In genomic region chr13:95160112-95160906, GRCh38 we compare ENCODE assay signal across 1 cellular context.
TF ChIP-seq lines count a peak whose summit lies in the region.

No MANE protein-coding gene starts in this region.

TF ChIP-seq in HepG2, 621 proteins besides CTCF, POLR2A, EP300 and RAD21 (continued from another document and continues in another):
- TF ChIP-seq, protein P1, sequence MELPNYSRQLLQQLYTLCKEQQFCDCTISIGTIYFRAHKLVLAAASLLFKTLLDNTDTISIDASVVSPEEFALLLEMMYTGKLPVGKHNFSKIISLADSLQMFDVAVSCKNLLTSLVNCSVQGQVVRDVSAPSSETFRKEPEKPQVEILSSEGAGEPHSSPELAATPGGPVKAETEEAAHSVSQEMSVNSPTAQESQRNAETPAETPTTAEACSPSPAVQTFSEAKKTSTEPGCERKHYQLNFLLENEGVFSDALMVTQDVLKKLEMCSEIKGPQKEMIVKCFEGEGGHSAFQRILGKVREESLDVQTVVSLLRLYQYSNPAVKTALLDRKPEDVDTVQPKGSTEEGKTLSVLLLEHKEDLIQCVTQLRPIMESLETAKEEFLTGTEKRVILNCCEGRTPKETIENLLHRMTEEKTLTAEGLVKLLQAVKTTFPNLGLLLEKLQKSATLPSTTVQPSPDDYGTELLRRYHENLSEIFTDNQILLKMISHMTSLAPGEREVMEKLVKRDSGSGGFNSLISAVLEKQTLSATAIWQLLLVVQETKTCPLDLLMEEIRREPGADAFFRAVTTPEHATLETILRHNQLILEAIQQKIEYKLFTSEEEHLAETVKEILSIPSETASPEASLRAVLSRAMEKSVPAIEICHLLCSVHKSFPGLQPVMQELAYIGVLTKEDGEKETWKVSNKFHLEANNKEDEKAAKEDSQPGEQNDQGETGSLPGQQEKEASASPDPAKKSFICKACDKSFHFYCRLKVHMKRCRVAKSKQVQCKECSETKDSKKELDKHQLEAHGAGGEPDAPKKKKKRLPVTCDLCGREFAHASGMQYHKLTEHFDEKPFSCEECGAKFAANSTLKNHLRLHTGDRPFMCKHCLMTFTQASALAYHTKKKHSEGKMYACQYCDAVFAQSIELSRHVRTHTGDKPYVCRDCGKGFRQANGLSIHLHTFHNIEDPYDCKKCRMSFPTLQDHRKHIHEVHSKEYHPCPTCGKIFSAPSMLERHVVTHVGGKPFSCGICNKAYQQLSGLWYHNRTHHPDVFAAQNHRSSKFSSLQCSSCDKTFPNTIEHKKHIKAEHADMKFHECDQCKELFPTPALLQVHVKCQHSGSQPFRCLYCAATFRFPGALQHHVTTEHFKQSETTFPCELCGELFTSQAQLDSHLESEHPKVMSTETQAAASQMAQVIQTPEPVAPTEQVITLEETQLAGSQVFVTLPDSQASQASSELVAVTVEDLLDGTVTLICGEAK (IDR thresholded peaks at IDR 0.05): no peak
- TF ChIP-seq, protein P1 (CRISPR knock-in tag; IDR thresholded peaks at IDR 0.05): no peak; the same call in 1 of the 2 replicates
- TF ChIP-seq, protein P2, sequence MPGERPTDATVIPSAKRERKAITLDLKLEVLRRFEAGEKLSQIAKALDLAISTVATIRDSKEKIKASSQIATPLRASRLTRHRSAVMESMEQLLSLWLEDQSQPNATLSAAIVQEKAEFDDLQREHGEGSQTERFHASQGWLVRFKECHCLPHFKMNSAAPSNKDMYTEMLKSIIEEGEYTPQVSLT (CRISPR knock-in tag; IDR thresholded peaks at IDR 0.05; ENCODE audit: borderline replicate concordance, low read depth): no peak
- TF ChIP-seq ZNF609 (CRISPR knock-in tag; IDR thresholded peaks at IDR 0.05; ENCODE audit: borderline replicate concordance) (peak; percentile 49; the same call in 1 of the 2 replicates), ZNF564 (CRISPR knock-in tag; IDR thresholded peaks at IDR 0.05) (no peak), ZNF180 (CRISPR knock-in tag; IDR thresholded peaks at IDR 0.05; ENCODE audit: borderline replicate concordance, low read depth) (no peak), KLF12 (CRISPR knock-in tag; IDR thresholded peaks at IDR 0.05; ENCODE audit: borderline replicate concordance) (no peak), KDM1A (CRISPR knock-in tag; IDR thresholded peaks at IDR 0.05) (no peak), ZNF839 (CRISPR knock-in tag; IDR thresholded peaks at IDR 0.05; ENCODE audit: borderline replicate concordance) (no peak), PHF21A (CRISPR knock-in tag; IDR thresholded peaks at IDR 0.05) (no peak), SOX13 (IDR thresholded peaks at IDR 0.05) (no peak), SOX13 (CRISPR knock-in tag; conservative IDR thresholded peaks at IDR 0.05 in 1 of 2, IDR thresholded peaks at IDR 0.05 in 1 of 2) (peak in 1 of 2 experiments; percentile 78; a peak in 2 of 4 replicates), CREB1 (IDR thresholded peaks at IDR 0.05) (peak; percentile 53; the same call in 1 of the 2 replicates), CREB1 (CRISPR knock-in tag; IDR thresholded peaks at IDR 0.05) (peak; percentile 85), RBFOX2 (IDR thresholded peaks at IDR 0.05; ENCODE audit: low read depth, low read length) (no peak), ATRX (CRISPR knock-in tag; IDR thresholded peaks at IDR 0.05; ENCODE audit: borderline replicate concordance) (no peak), ZNF792 (CRISPR knock-in tag; IDR thresholded peaks at IDR 0.05) (0 out of 2 replicates have a peak, but pooled peaks have one; percentile 35), CHD4 (IDR thresholded peaks at IDR 0.05; ENCODE audit: borderline replicate concordance, low read length) (0 out of 2 replicates have a peak, but pooled peaks have one; percentile 29), WIZ (CRISPR knock-in tag; IDR thresholded peaks at IDR 0.05) (no peak), HOXA5 (CRISPR knock-in tag; IDR thresholded peaks at IDR 0.05) (no peak), ESRRA (CRISPR knock-in tag; IDR thresholded peaks at IDR 0.05; ENCODE audit: low read depth) (no peak), RFXANK (CRISPR knock-in tag; IDR thresholded peaks at IDR 0.05) (no peak), MEF2D (CRISPR knock-in tag; IDR thresholded peaks at IDR 0.05) (no peak), MZF1 (CRISPR knock-in tag; IDR thresholded peaks at IDR 0.05; ENCODE audit: borderline replicate concordance) (no peak), MED8 (CRISPR knock-in tag; IDR thresholded peaks at IDR 0.05; ENCODE audit: insufficient replicate concordance) (no peak), CCDC6 (CRISPR knock-in tag; IDR thresholded peaks at IDR 0.05) (no peak), AKAP8 (CRISPR knock-in tag; IDR thresholded peaks at IDR 0.05) (no peak), SIX4 (CRISPR knock-in tag; IDR thresholded peaks at IDR 0.05) (peak; percentile 82), KIAA2018 (CRISPR knock-in tag; IDR thresholded peaks at IDR 0.05; ENCODE audit: borderline replicate concordance) (no peak), ZNF674 (CRISPR knock-in tag; IDR thresholded peaks at IDR 0.05; ENCODE audit: low read depth) (no peak), ZBTB20 (CRISPR knock-in tag; IDR thresholded peaks at IDR 0.05; ENCODE audit: borderline replicate concordance, low read depth) (no peak)
- TF ChIP-seq, protein P3, sequence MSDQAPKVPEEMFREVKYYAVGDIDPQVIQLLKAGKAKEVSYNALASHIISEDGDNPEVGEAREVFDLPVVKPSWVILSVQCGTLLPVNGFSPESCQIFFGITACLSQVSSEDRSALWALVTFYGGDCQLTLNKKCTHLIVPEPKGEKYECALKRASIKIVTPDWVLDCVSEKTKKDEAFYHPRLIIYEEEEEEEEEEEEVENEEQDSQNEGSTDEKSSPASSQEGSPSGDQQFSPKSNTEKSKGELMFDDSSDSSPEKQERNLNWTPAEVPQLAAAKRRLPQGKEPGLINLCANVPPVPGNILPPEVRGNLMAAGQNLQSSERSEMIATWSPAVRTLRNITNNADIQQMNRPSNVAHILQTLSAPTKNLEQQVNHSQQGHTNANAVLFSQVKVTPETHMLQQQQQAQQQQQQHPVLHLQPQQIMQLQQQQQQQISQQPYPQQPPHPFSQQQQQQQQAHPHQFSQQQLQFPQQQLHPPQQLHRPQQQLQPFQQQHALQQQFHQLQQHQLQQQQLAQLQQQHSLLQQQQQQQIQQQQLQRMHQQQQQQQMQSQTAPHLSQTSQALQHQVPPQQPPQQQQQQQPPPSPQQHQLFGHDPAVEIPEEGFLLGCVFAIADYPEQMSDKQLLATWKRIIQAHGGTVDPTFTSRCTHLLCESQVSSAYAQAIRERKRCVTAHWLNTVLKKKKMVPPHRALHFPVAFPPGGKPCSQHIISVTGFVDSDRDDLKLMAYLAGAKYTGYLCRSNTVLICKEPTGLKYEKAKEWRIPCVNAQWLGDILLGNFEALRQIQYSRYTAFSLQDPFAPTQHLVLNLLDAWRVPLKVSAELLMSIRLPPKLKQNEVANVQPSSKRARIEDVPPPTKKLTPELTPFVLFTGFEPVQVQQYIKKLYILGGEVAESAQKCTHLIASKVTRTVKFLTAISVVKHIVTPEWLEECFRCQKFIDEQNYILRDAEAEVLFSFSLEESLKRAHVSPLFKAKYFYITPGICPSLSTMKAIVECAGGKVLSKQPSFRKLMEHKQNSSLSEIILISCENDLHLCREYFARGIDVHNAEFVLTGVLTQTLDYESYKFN (CRISPR knock-in tag; conservative IDR thresholded peaks at IDR 0.05): peak; percentile 61
